26 cellular contexts compared by ENCODE assay signal in the genomic region with DNA sequence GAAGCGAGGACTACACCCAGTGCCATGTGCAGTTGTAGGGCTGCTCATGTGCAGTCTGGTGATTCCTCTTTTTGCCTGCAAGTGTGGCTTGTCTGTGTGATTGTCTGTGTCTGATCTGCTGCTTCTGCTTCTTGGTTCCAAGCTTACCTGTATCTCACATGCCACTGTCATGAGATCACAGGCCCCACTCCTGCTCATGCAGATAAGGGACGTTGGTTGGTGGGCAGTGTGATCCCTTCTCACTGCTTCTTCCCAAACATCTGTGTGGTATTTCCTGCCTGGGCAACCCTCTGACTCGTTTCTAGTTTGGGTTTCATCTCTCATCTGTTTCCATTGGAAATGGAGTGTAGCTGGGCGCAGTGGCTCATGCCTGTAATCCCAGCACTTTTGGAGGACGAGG. TPM values are rescaled to one million over a fixed set of nuclear protein-coding genes. Genes with fewer than 3 reads are reported as not detected.
A peak's percentile ranks its signal among the peaks of the same experiment; 100 is the strongest.
DNase-seq lines count a peak whose midpoint lies in the region; ATAC-seq and TF ChIP-seq lines count a peak whose summit lies in the region.
"Had no signal": no experiment of that assay in that cellular context is flagged by ENCODE, and none has a peak within 500 bp of the region (broad histone marks: within the 10 kb centered on the region; RNA-seq: fewer than 3 reads in every experiment).

No MANE protein-coding gene starts in this region.

- H3K36me3 ChIP-seq in osteoblast (ENCODE audit: insufficient read depth, low read length) = peaks cover 2% of the 10 kb centered on the region
- H3K36me3 ChIP-seq: pancreas had no signal

- H3K9me3 Mint-ChIP-seq in activated CD8-positive, alpha-beta memory T cell treated with anti-CD3 and anti-CD28 coated beads, Interleukin-2, amount 10 ng/mL, durations not matched to agents 7 days and 5 days (ENCODE audit: low read depth) = no peaks in the 10 kb centered on the region
- H3K9me3 Mint-ChIP-seq in HFFc6 = no peaks in the 10 kb centered on the region
- no peaks in the 10 kb centered on the region for H3K9me3 Mint-ChIP-seq in activated T-helper 17 cell treated with anti-CD3 and anti-CD28 coated beads, Interleukin-2, amount 50 U/mL, for 72 hours
- H3K9me3 Mint-ChIP-seq: activated T-cell treated with anti-CD3 and anti-CD28 coated beads, Interleukin-2, amount 50 U/mL, for 24 hours; CD8-positive, alpha-beta memory T cell had no signal

- H3K4me1 ChIP-seq in osteoblast (ENCODE audit: insufficient read depth, low read length) = no peaks in the 10 kb centered on the region
- H3K4me1 ChIP-seq: pancreas had no signal

- H2AFZ ChIP-seq in osteoblast (ENCODE audit: low read length) = peak overlapping the region; percentile 70

- H3K4me2 ChIP-seq in osteoblast (ENCODE audit: insufficient read depth, low read length) = no peak overlapping the region

- peaks cover 38% of the 10 kb centered on the region for H3K36me3 Mint-ChIP-seq in activated CD8-positive, alpha-beta memory T cell treated with anti-CD3 and anti-CD28 coated beads, Interleukin-2, amount 10 ng/mL, durations not matched to agents 7 days and 5 days
- no peaks in the 10 kb centered on the region; the same call in 1 of the 2 replicates for H3K36me3 Mint-ChIP-seq in HFFc6 (ENCODE audit: low read depth)
- peaks cover 46% of the 10 kb centered on the region for H3K36me3 Mint-ChIP-seq in activated T-helper 17 cell treated with anti-CD3 and anti-CD28 coated beads, Interleukin-2, amount 50 U/mL, for 72 hours (ENCODE audit: low read depth)
- H3K36me3 Mint-ChIP-seq: CD8-positive, alpha-beta memory T cell had no signal

- H3K27ac Mint-ChIP-seq in activated CD8-positive, alpha-beta memory T cell treated with anti-CD3 and anti-CD28 coated beads, Interleukin-2, amount 10 ng/mL, durations not matched to agents 7 days and 5 days = peak overlapping the region; percentile 7
- peak overlapping the region; percentile 25; the same call in 1 of the 2 replicates for H3K27ac Mint-ChIP-seq in HFFc6
- peak overlapping the region; percentile 11 for H3K27ac Mint-ChIP-seq in activated T-helper 17 cell treated with anti-CD3 and anti-CD28 coated beads, Interleukin-2, amount 50 U/mL, for 72 hours
- H3K27ac Mint-ChIP-seq: activated T-cell treated with anti-CD3 and anti-CD28 coated beads, Interleukin-2, amount 50 U/mL, for 24 hours; B cell; brain had no signal

- no peak overlapping the region for H3K27ac ChIP-seq in osteoblast (ENCODE audit: low read depth, low read length)
- H3K27ac ChIP-seq: dorsolateral prefrontal cortex, pancreas, skin epidermis, testis had no signal

- H3K9me3 ChIP-seq in osteoblast (ENCODE audit: low read depth, low read length) = no peaks in the 10 kb centered on the region
- H3K9me3 ChIP-seq: MG63, pancreas, testis had no signal

- no peaks in the 10 kb centered on the region for H3K27me3 ChIP-seq in osteoblast (ENCODE audit: insufficient read depth, low read length)
- H3K27me3 ChIP-seq: dorsolateral prefrontal cortex, MG63, pancreas, testis had no signal

- no peak overlapping the region for H3K4me3 ChIP-seq in osteoblast (ENCODE audit: insufficient read depth, low read length)
- H3K4me3 ChIP-seq: dorsolateral prefrontal cortex, MG63, pancreas, skin epidermis, testis had no signal

- H3K4me1 Mint-ChIP-seq in activated CD8-positive, alpha-beta memory T cell treated with anti-CD3 and anti-CD28 coated beads, Interleukin-2, amount 10 ng/mL, durations not matched to agents 7 days and 5 days = peaks cover 5% of the 10 kb centered on the region
- no peaks in the 10 kb centered on the region for H3K4me1 Mint-ChIP-seq in HFFc6 (ENCODE audit: low read depth)
- H3K4me1 Mint-ChIP-seq in activated T-helper 17 cell treated with anti-CD3 and anti-CD28 coated beads, Interleukin-2, amount 50 U/mL, for 72 hours = peaks cover 11% of the 10 kb centered on the region
- H3K4me1 Mint-ChIP-seq: B cell had no signal

- H3K27me3 Mint-ChIP-seq in activated CD8-positive, alpha-beta memory T cell treated with anti-CD3 and anti-CD28 coated beads, Interleukin-2, amount 10 ng/mL, durations not matched to agents 7 days and 5 days = no peaks in the 10 kb centered on the region
- H3K27me3 Mint-ChIP-seq in HFFc6 (ENCODE audit: insufficient read depth) = peaks cover 2% of the 10 kb centered on the region; the same call in 1 of the 2 replicates
- no peaks in the 10 kb centered on the region for H3K27me3 Mint-ChIP-seq in activated T-helper 17 cell treated with anti-CD3 and anti-CD28 coated beads, Interleukin-2, amount 50 U/mL, for 72 hours
- H3K27me3 Mint-ChIP-seq: activated T-cell treated with anti-CD3 and anti-CD28 coated beads, Interleukin-2, amount 50 U/mL, for 24 hours; B cell; brain; CD8-positive, alpha-beta memory T cell had no signal

- DNase-seq in activated CD8-positive, alpha-beta memory T cell treated with anti-CD3 and anti-CD28 coated beads, Interleukin-2, amount 10 ng/mL, durations not matched to agents 7 days and 5 days = no peak
- no peak for DNase-seq in activated CD8-positive, alpha-beta memory T cell treated with anti-CD3 and anti-CD28 coated beads, Interleukin-2, amount 50 U/mL, for 48 hours
- DNase-seq in HFFc6 (no peak), osteoblast (ENCODE audit: insufficient read length, low spot score, missing footprints) (no peak), NCI-H446 (lab: John Stamatoyannopoulos, UW) (no peak)
- DNase-seq: ACHN; activated naive CD4-positive, alpha-beta T cell; activated T-cell treated with anti-CD3 and anti-CD28 coated beads, Interleukin-2, amount 50 U/mL, for 24 hours; CD8-positive, alpha-beta memory T cell; DMS 273 treated with DMSO at 0.1 percent for 48 hours; foreskin melanocyte; KG1; MG63; NCI-H1105 treated with DMSO at 0.1 percent for 48 hours; NCI-H187 treated with DMSO at 0.1 percent for 48 hours; NCI-H2171; NCI-H510A; SW 1271; testis had no signal

- no peaks in the 10 kb centered on the region for H3K79me2 ChIP-seq in osteoblast (ENCODE audit: insufficient read depth, low read length)

- H3K4me3 Mint-ChIP-seq in activated CD8-positive, alpha-beta memory T cell treated with anti-CD3 and anti-CD28 coated beads, Interleukin-2, amount 10 ng/mL, durations not matched to agents 7 days and 5 days = no peak overlapping the region
- H3K4me3 Mint-ChIP-seq in HFFc6 = no peak overlapping the region
- H3K4me3 Mint-ChIP-seq in activated T-helper 17 cell treated with anti-CD3 and anti-CD28 coated beads, Interleukin-2, amount 50 U/mL, for 72 hours = no peak overlapping the region
- H3K4me3 Mint-ChIP-seq: activated T-cell treated with anti-CD3 and anti-CD28 coated beads, Interleukin-2, amount 50 U/mL, for 24 hours; B cell; brain; CD8-positive, alpha-beta memory T cell had no signal

- ATAC-seq in activated CD8-positive, alpha-beta memory T cell treated with anti-CD3 and anti-CD28 coated beads, Interleukin-2, amount 10 ng/mL, durations not matched to agents 7 days and 5 days = no peak
- no peak for ATAC-seq in activated T-helper 17 cell treated with anti-CD3 and anti-CD28 coated beads, Interleukin-2, amount 50 U/mL, for 72 hours (replicated peaks)
- ATAC-seq in GM18498 (IDR thresholded peaks at IDR 0.05; ENCODE audit: unreplicated experiment) = no peak
- ATAC-seq: pancreas had no signal

- TF ChIP-seq CTCF in HFFc6 (IDR thresholded peaks at IDR 0.05) (no peak), osteoblast (IDR thresholded peaks at IDR 0.05; ENCODE audit: extremely low read depth, low read depth, low read length) (no peak)

- no peaks in the 10 kb centered on the region for H4K20me1 ChIP-seq in osteoblast (ENCODE audit: insufficient read depth, low read length)

- CTCF ChIA-PET in activated CD8-positive, alpha-beta memory T cell treated with anti-CD3 and anti-CD28 coated beads, Interleukin-2, amount 10 ng/mL, durations not matched to agents 7 days and 5 days (lab: Charles Lee) = interaction anchor here (0.8 kb wide), 2 partner anchors 259 to 573 kb away, joined by 3 read pairs; no protein-coding TSS in a partner anchor

RNA-seq across cellular contexts. Expression of a gene that starts 27.1 kb away (rescaled TPM):
- total RNA-seq in activated CD8-positive, alpha-beta memory T cell treated with anti-CD3 and anti-CD28 coated beads, Interleukin-2, amount 10 ng/mL, durations not matched to agents 7 days and 5 days = 100 to 1,000 TPM; 506 to 648 TPM
- 100 to 1,000 TPM in 5 of 6 experiments, 10 to 100 TPM in 1; 76.4 to 179 (median 158) TPM for total RNA-seq in HFFc6 (2021; fragmentation: NEBNext Ultra II Directional; extraction: Animal tissue kit (Norgen Biotek cat#: 25700))
- 100 to 1,000 TPM; 515 to 567 TPM for total RNA-seq in activated T-helper 17 cell treated with anti-CD3 and anti-CD28 coated beads, Interleukin-2, amount 50 U/mL, for 72 hours
- 4.3 and 7.4 TPM in 2 replicates for total RNA-seq in osteoblast
